In the genomic region with DNA sequence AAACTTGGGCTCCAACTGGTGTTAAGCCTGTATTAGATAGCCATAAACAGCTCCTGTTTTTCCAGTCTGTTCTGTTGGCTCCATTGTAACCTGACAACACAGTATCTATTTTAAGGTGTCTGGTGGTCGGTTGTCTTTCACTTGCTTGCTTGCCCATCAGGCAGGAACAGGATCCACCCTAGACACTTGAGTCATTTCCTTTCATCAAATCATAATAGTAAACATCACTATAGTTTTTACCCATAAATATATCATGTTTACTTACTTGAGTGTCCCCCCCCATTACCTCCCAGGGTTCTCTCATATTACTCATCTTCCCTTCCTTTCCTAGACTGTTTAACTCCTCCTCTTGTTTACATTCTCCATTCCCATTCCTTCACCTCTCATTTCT, we compare ENCODE assay signal across 8 cellular contexts. TPM values are rescaled to one million over a fixed set of nuclear protein-coding genes. Genes with fewer than 3 reads are reported as not detected.
A peak's percentile ranks its signal among the peaks of the same experiment; 100 is the strongest.
DNase-seq lines count a peak whose midpoint lies in the region; ATAC-seq and TF ChIP-seq lines count a peak whose summit lies in the region.

No MANE protein-coding gene starts in this region.

- H3K36me3 Mint-ChIP-seq in activated T-cell treated with anti-CD3 and anti-CD28 coated beads, Interleukin-2, amount 50 U/mL, for 72 hours (ENCODE audit: insufficient read depth in 2 of 2): peaks cover 5 to 10% of the 10 kb centered on the region in 2 donors

- H3K4me3 Mint-ChIP-seq in activated T-cell treated with anti-CD3 and anti-CD28 coated beads, Interleukin-2, amount 50 U/mL, for 72 hours: peak overlapping the region; percentile 51 to 56

- TF ChIP-seq POLR2A in suprapubic skin (IDR thresholded peaks at IDR 0.05): no peak

- ATAC-seq in activated T-cell treated with anti-CD3 and anti-CD28 coated beads, Interleukin-2, amount 50 U/mL, for 72 hours (replicated peaks in 1 of 2): no peak
- ATAC-seq in right cardiac atrium (no peak), HG03354 (IDR thresholded peaks at IDR 0.05; ENCODE audit: poor library complexity, severe bottlenecking, unreplicated experiment) (no peak)

- H3K4me1 ChIP-seq in right cardiac atrium (ENCODE audit: control insufficient read depth, insufficient read depth, low read length) (peaks cover 2% of the 10 kb centered on the region), suprapubic skin (peaks cover 62% of the 10 kb centered on the region)

- no peaks in the 10 kb centered on the region for H3K36me3 ChIP-seq in suprapubic skin

- WGBS in right cardiac atrium: 36% methylated on average over 1 of the region's 1 CpG
- 14% methylated on average over 1 of the region's 1 CpG for WGBS in suprapubic skin

- H3K27ac ChIP-seq in right cardiac atrium (ENCODE audit: low read length): peak overlapping the region; percentile 48
- peak overlapping the region; percentile 99 for H3K27ac ChIP-seq in suprapubic skin

- no peaks in the 10 kb centered on the region for H3K27me3 Mint-ChIP-seq in activated T-cell treated with anti-CD3 and anti-CD28 coated beads, Interleukin-2, amount 50 U/mL, for 72 hours (ENCODE audit: low read depth)

- peak overlapping the region; percentile 94 for H3K27ac Mint-ChIP-seq in activated T-cell treated with anti-CD3 and anti-CD28 coated beads, Interleukin-2, amount 50 U/mL, for 72 hours

- H3K4me3 ChIP-seq in WI38 (ENCODE audit: low read depth, low read length) (peak overlapping the region; percentile 2; the same call in 1 of the 2 replicates), right cardiac atrium (ENCODE audit: low read length) (no peak overlapping the region), suprapubic skin (peak overlapping the region; percentile 73)

- intact Hi-C loops in right cardiac atrium (cut with DNase I): no loop called here

- no peak for TF ChIP-seq EP300 in suprapubic skin (IDR thresholded peaks at IDR 0.05)

- no peaks in the 10 kb centered on the region for H3K9me3 ChIP-seq in right cardiac atrium (ENCODE audit: control insufficient read depth, low read length)
- H3K9me3 ChIP-seq in suprapubic skin: no peaks in the 10 kb centered on the region

- H3K27me3 ChIP-seq in right cardiac atrium (ENCODE audit: control insufficient read depth, insufficient read depth) (no peaks in the 10 kb centered on the region), suprapubic skin (no peaks in the 10 kb centered on the region)

- TF ChIP-seq CTCF in WI38 (IDR thresholded peaks at IDR 0.05; ENCODE audit: low read depth, low read length) (no peak), suprapubic skin (IDR thresholded peaks at IDR 0.05) (no peak)

- no peaks in the 10 kb centered on the region for H3K9me3 Mint-ChIP-seq in activated T-cell treated with anti-CD3 and anti-CD28 coated beads, Interleukin-2, amount 50 U/mL, for 72 hours

- DNase-seq in activated T-cell treated with anti-CD3 and anti-CD28 coated beads, Interleukin-2, amount 50 U/mL, for 72 hours: no peak
- DNase-seq in activated T-cell treated with anti-CD3 and anti-CD28 coated beads, Interleukin-2, amount 50 U/mL, for 48 hours: no peak
- DNase-seq in right cardiac atrium: no peak
- DNase-seq in suprapubic skin (ENCODE audit: low spot score in 2 of 2): no peak
- no peak for DNase-seq in germinal center (ENCODE audit: low spot score)
- no peak for DNase-seq in NCI-H2227 (lab: John Stamatoyannopoulos, UW; ENCODE audit: unreplicated experiment)

- peaks cover 70% of the 10 kb centered on the region for H3K4me1 Mint-ChIP-seq in activated T-cell treated with anti-CD3 and anti-CD28 coated beads, Interleukin-2, amount 50 U/mL, for 72 hours (ENCODE audit: low read depth)

RNA-seq across cellular contexts. Expression of gene DDI2, which starts 2.9 kb away (rescaled TPM):
- total RNA-seq in activated T-cell treated with anti-CD3 and anti-CD28 coated beads, Interleukin-2, amount 50 U/mL, for 72 hours: 10 to 100 TPM; 30.6 to 34.3 TPM
- total RNA-seq in right cardiac atrium (10 to 100 TPM; 23.1 to 27.0 (median 25.4) TPM), suprapubic skin (10 to 100 TPM; 33.2 to 90.0 (median 39.9) TPM)
- 9.8 TPM for polyA plus RNA-seq in right cardiac atrium

RNA-seq across cellular contexts. Expression of gene AGMAT, which starts 35.3 kb away (rescaled TPM):
- total RNA-seq in activated T-cell treated with anti-CD3 and anti-CD28 coated beads, Interleukin-2, amount 50 U/mL, for 72 hours: 1 to 10 TPM; 7.8 to 8.5 TPM
- total RNA-seq in right cardiac atrium (under 1 TPM in 2 of 4 donors, not detected in 2; 0.12 to 0.40 TPM), suprapubic skin (under 1 TPM in 1 of 4 donors, not detected in 3; 0.72 TPM)
- polyA plus RNA-seq in right cardiac atrium: 0.07 TPM

Comparison
In these comparisons a context has a peak if more than half of its experiments do, and no peak if none do; other contexts are left out.
1. RNA of gene AGMAT, which starts 35.3 kb away (total RNA-seq): 7.8 to 8.5 TPM in activated T-cell treated with anti-CD3 and anti-CD28 coated beads, Interleukin-2, amount 50 U/mL, for 72 hours; 0.72 TPM in suprapubic skin and 0.12 to 0.40 TPM in right cardiac atrium; every median in the first group is over 4 times any median in the second.